In genomic region chr7:129513546-129513945, GRCh38 we compare ENCODE assay signal across 2 cellular contexts.
TF ChIP-seq lines count a peak whose summit lies in the region.

No MANE protein-coding gene starts in this region.

TF ChIP-seq in GM23338, 12 proteins besides CTCF, POLR2A, EP300 and RAD21:
- no peak for TF ChIP-seq NANOG (IDR thresholded peaks at IDR 0.05; ENCODE audit: borderline replicate concordance)
- TF ChIP-seq ZNF114 (CRISPR knock-in tag; IDR thresholded peaks at IDR 0.05) = no peak
- no peak for TF ChIP-seq JUNB (IDR thresholded peaks at IDR 0.05; ENCODE audit: unreplicated experiment)

TF ChIP-seq in K562, 482 proteins besides CTCF, POLR2A, EP300 and RAD21:
- no peak for TF ChIP-seq ZBTB8A (IDR thresholded peaks at IDR 0.05; ENCODE audit: partially characterized antibody)
- TF ChIP-seq RNF219 (CRISPR knock-in tag; IDR thresholded peaks at IDR 0.05) = no peak
- 0 out of 2 replicates have a peak, but pooled peaks have one; percentile 4 for TF ChIP-seq ZNF143 (CRISPR knock-in tag; IDR thresholded peaks at IDR 0.05)
